In genomic region chr19:17790059-17790780, GRCh38 we compare ENCODE assay signal across 20 cellular contexts. TPM values are rescaled to one million over a fixed set of nuclear protein-coding genes. Genes with fewer than 3 reads are reported as not detected.
DNase-seq lines count a peak whose midpoint lies in the region; ATAC-seq, FAIRE-seq and TF ChIP-seq lines count a peak whose summit lies in the region.
"Had no signal": no experiment of that assay in that cellular context is flagged by ENCODE, and none has a peak within 500 bp of the region (broad histone marks: within the 10 kb centered on the region; RNA-seq: fewer than 3 reads in every experiment).

No MANE protein-coding gene starts in this region.

- no TSS peak for BruUV-seq in GM12878 (replicated peaks; lab: Mats Ljungman, UMichigan)

- no peaks in the 10 kb centered on the region for H4K20me1 ChIP-seq in GM12878 (ENCODE audit: control insufficient read depth, insufficient read depth)

- H3K27ac ChIP-seq in GM12878 (ENCODE audit: control insufficient read depth, insufficient read depth), result no peak overlapping the region
- H3K27ac ChIP-seq: upper lobe of left lung had no signal

- RAD21 ChIA-PET in GM12878 (lab: Charles Lee; ENCODE audit: unreplicated experiment), result interaction anchor here (1.4 kb wide), 1 partner anchor 65 kb away, joined by 7 read pairs; no protein-coding TSS in a partner anchor

- DNase-seq in activated CD4-positive, alpha-beta memory T cell treated with anti-CD3 and anti-CD28 coated beads, Interleukin-2, amount 10 ng/mL, durations not matched to agents 7 days and 5 days, result no peak
- DNase-seq in activated CD4-positive, alpha-beta memory T cell treated with anti-CD3 and anti-CD28 coated beads for 36 hours, result no peak
- DNase-seq in GM12878 (ENCODE audit: low read depth, low spot score) (no peak), renal cortical epithelial cell (ENCODE audit: low read depth) (peak; percentile 37), hippocampal formation (lab: John Stamatoyannopoulos, UW) (no peak), NCI-H345 (lab: John Stamatoyannopoulos, UW) (no peak)
- DNase-seq: anterior cingulate cortex; cerebellar nuclear complex; COR-L47; effector memory CD4-positive, alpha-beta T cell; islet precursor cell; mesendoderm; MG63; NCI-H187; NCI-H446; upper lobe of left lung had no signal

- H3K9me3 Mint-ChIP-seq in activated CD4-positive, alpha-beta memory T cell treated with anti-CD3 and anti-CD28 coated beads, Interleukin-2, amount 10 ng/mL, durations not matched to agents 7 days and 5 days, result no peaks in the 10 kb centered on the region
- H3K9me3 Mint-ChIP-seq in activated CD4-positive, alpha-beta memory T cell treated with anti-CD3 and anti-CD28 coated beads for 36 hours, result no peaks in the 10 kb centered on the region
- H3K9me3 Mint-ChIP-seq in IgD-negative memory B cell, result no peaks in the 10 kb centered on the region
- H3K9me3 Mint-ChIP-seq: activated T-helper 1 cell treated with anti-CD3 and anti-CD28 coated beads, Interleukin-12 subunit alpha, Interleukin-12 subunit beta, Interleukin-2, Interleukin-4 antibody, amounts not matched to agents 30 ng/mL and 10 ng/mL and 1 ng/mL, durations not matched to agents 14 hours and 24 hours and 36 hours had no signal

- no peak overlapping the region for H3K4me3 Mint-ChIP-seq in activated CD4-positive, alpha-beta memory T cell treated with anti-CD3 and anti-CD28 coated beads, Interleukin-2, amount 10 ng/mL, durations not matched to agents 7 days and 5 days
- no peak overlapping the region for H3K4me3 Mint-ChIP-seq in activated CD4-positive, alpha-beta memory T cell treated with anti-CD3 and anti-CD28 coated beads for 36 hours
- H3K4me3 Mint-ChIP-seq in IgD-negative memory B cell, result peak overlapping the region in 1 of 4 donors; percentile 18
- H3K4me3 Mint-ChIP-seq: activated T-helper 1 cell treated with anti-CD3 and anti-CD28 coated beads, Interleukin-12 subunit alpha, Interleukin-12 subunit beta, Interleukin-2, Interleukin-4 antibody, amounts not matched to agents 30 ng/mL and 10 ng/mL and 1 ng/mL, durations not matched to agents 14 hours and 24 hours and 36 hours had no signal

- H3K4me2 ChIP-seq in GM12878 (ENCODE audit: control insufficient read depth, insufficient read depth), result no peak overlapping the region

- no peak for FAIRE-seq in GM12878 (lab: Jason Lieb, UNC)

- TF ChIP-seq RAD21 in GM12878 (IDR thresholded peaks at IDR 0.05; ENCODE audit: insufficient read depth, low read depth, low read length), result no peak

- H3K27me3 Mint-ChIP-seq in activated CD4-positive, alpha-beta memory T cell treated with anti-CD3 and anti-CD28 coated beads, Interleukin-2, amount 10 ng/mL, durations not matched to agents 7 days and 5 days, result peaks cover 13% of the 10 kb centered on the region
- peaks cover 5% of the 10 kb centered on the region for H3K27me3 Mint-ChIP-seq in activated CD4-positive, alpha-beta memory T cell treated with anti-CD3 and anti-CD28 coated beads for 36 hours
- peaks cover 14% of the 10 kb centered on the region for H3K27me3 Mint-ChIP-seq in IgD-negative memory B cell

- no peaks in the 10 kb centered on the region; a peak in 2 of 4 replicates for H3K36me3 ChIP-seq in GM12878 (ENCODE audit: control insufficient read depth in 2 of 2, insufficient read depth in 2 of 2, low read length in 1 of 2)
- H3K36me3 ChIP-seq: MG63, upper lobe of left lung had no signal

- no peaks in the 10 kb centered on the region for H3K79me2 ChIP-seq in GM12878 (ENCODE audit: control insufficient read depth, insufficient read depth, low read length)

- TF ChIP-seq CTCF in GM12878 (IDR thresholded peaks at IDR 0.05 in 2 of 3, conservative IDR thresholded peaks at IDR 0.05 in 1 of 3; ENCODE audit: control insufficient read depth in 2 of 3, extremely low read depth in 1 of 3, insufficient read depth in 1 of 3, low read depth in 3 of 3, low read length in 3 of 3), result no peak

- no peak overlapping the region for H3K4me3 ChIP-seq in GM12878
- H3K4me3 ChIP-seq: MG63, upper lobe of left lung had no signal

- intact Hi-C loops in activated CD4-positive, alpha-beta memory T cell treated with anti-CD3 and anti-CD28 coated beads for 36 hours (cut with micrococcal nuclease), result loop anchor here (5.0 kb wide), 1 partner anchor 142 kb away; the partner anchor contains the start of gene CCDC124
- intact Hi-C loops in GM12878 (cut with micrococcal nuclease; ENCODE audit: unreplicated experiment), result no loop called here

- peak overlapping the region; percentile 44 for H3K27ac Mint-ChIP-seq in activated CD4-positive, alpha-beta memory T cell treated with anti-CD3 and anti-CD28 coated beads, Interleukin-2, amount 10 ng/mL, durations not matched to agents 7 days and 5 days
- no peak overlapping the region for H3K27ac Mint-ChIP-seq in activated CD4-positive, alpha-beta memory T cell treated with anti-CD3 and anti-CD28 coated beads for 36 hours
- H3K27ac Mint-ChIP-seq in IgD-negative memory B cell, result peak overlapping the region in 2 of 3 donors; percentile 53 to 68
- H3K27ac Mint-ChIP-seq: activated T-helper 1 cell treated with anti-CD3 and anti-CD28 coated beads, Interleukin-12 subunit alpha, Interleukin-12 subunit beta, Interleukin-2, Interleukin-4 antibody, amounts not matched to agents 30 ng/mL and 10 ng/mL and 1 ng/mL, durations not matched to agents 14 hours and 24 hours and 36 hours had no signal

- TF ChIP-seq EP300 in GM12878 (IDR thresholded peaks at IDR 0.05; ENCODE audit: borderline replicate concordance in 1 of 2, control insufficient read depth in 1 of 2, low read depth in 2 of 2, low read length in 2 of 2), result no peak

- no peak overlapping the region for H3K9ac ChIP-seq in GM12878 (ENCODE audit: control insufficient read depth, insufficient read depth, low read length)

- POLR2A ChIA-PET in activated CD4-positive, alpha-beta memory T cell treated with anti-CD3 and anti-CD28 coated beads, Interleukin-2, amount 10 ng/mL, durations not matched to agents 7 days and 5 days (lab: Charles Lee), result interaction anchor here (1.1 to 3.1 kb wide), 4 partner anchors 13 to 69 kb away, joined by 3 to 15 read pairs (median 4); partner anchors contain the start of gene RPL18A
- POLR2A ChIA-PET in activated CD4-positive, alpha-beta memory T cell treated with anti-CD3 and anti-CD28 coated beads for 36 hours (lab: Charles Lee), result no interaction called here
- POLR2A ChIA-PET in GM12878 (lab: Charles Lee), result no interaction called here

- in situ Hi-C loops in GM12878 (cut with MboI), result no loop called here

- CTCF ChIA-PET in activated CD4-positive, alpha-beta memory T cell treated with anti-CD3 and anti-CD28 coated beads, Interleukin-2, amount 10 ng/mL, durations not matched to agents 7 days and 5 days (lab: Charles Lee), result interaction anchor here (1.0 to 2.3 kb wide), 6 partner anchors 7 to 142 kb away, joined by 4 to 11 read pairs (median 4); partner anchors contain the start of genes CCDC124 and RPL18A
- CTCF ChIA-PET in activated CD4-positive, alpha-beta memory T cell treated with anti-CD3 and anti-CD28 coated beads for 36 hours (lab: Charles Lee), result interaction anchor here (1.7 to 2.1 kb wide), 2 partner anchors 69 to 72 kb away, joined by 3 to 6 read pairs; partner anchors contain the start of gene RPL18A
- CTCF ChIA-PET in GM12878 (lab: Yijun Ruan, JAX), result interaction anchor here (0.7 to 2.2 kb wide), 3 partner anchors 60 to 70 kb away, joined by 3 to 7 read pairs (median 5); partner anchors contain the start of gene RPL18A

- H2AFZ ChIP-seq in GM12878 (ENCODE audit: control insufficient read depth, low read depth, low read length), result no peak overlapping the region

- peaks cover 1 to 6% of the 10 kb centered on the region in 2 experiments; a peak in 2 of 4 replicates for H3K27me3 ChIP-seq in GM12878 (replicated peaks in 1 of 2; ENCODE audit: control insufficient read depth in 2 of 2, insufficient read depth in 2 of 2, low read length in 1 of 2)

- TF ChIP-seq POLR2A in GM12878 (IDR thresholded peaks at IDR 0.05; ENCODE audit: low read depth, low read length), result no peak

- H3K9me3 ChIP-seq in GM12878 (replicated peaks; ENCODE audit: control insufficient read depth, insufficient read depth, low read length), result no peaks in the 10 kb centered on the region
- H3K9me3 ChIP-seq: MG63, upper lobe of left lung had no signal

- no peaks in the 10 kb centered on the region for H3K4me1 ChIP-seq in GM12878 (ENCODE audit: control insufficient read depth, insufficient read depth, low read length)

- peaks cover 19% of the 10 kb centered on the region for H3K36me3 Mint-ChIP-seq in activated CD4-positive, alpha-beta memory T cell treated with anti-CD3 and anti-CD28 coated beads, Interleukin-2, amount 10 ng/mL, durations not matched to agents 7 days and 5 days (ENCODE audit: low read depth)
- peaks cover 8% of the 10 kb centered on the region for H3K36me3 Mint-ChIP-seq in activated CD4-positive, alpha-beta memory T cell treated with anti-CD3 and anti-CD28 coated beads for 36 hours
- peaks cover 3% of the 10 kb centered on the region for H3K36me3 Mint-ChIP-seq in IgD-negative memory B cell

- SMC1A ChIA-PET in GM12878 (lab: Charles Lee; ENCODE audit: uncharacterized antibody, unreplicated experiment), result interaction anchor here (0.6 to 1.2 kb wide), 2 partner anchors 69 to 97 kb away, joined by 3 to 4 read pairs; partner anchors contain the start of gene RPL18A

- 40% methylated on average over 6 of the region's 6 CpGs for WGBS in GM12878 (ENCODE audit: insufficient coverage, insufficient replicate concordance, low lambda C conversion rate, missing lambda C conversion rate)

- H3K4me1 Mint-ChIP-seq in activated CD4-positive, alpha-beta memory T cell treated with anti-CD3 and anti-CD28 coated beads, Interleukin-2, amount 10 ng/mL, durations not matched to agents 7 days and 5 days, result peaks cover 42% of the 10 kb centered on the region
- peaks cover 23% of the 10 kb centered on the region for H3K4me1 Mint-ChIP-seq in activated CD4-positive, alpha-beta memory T cell treated with anti-CD3 and anti-CD28 coated beads for 36 hours (ENCODE audit: low read depth)
- H3K4me1 Mint-ChIP-seq in IgD-negative memory B cell, result peaks cover 12 to 19% (median 16%) of the 10 kb centered on the region in 3 donors

- peak; percentile 25; the same call in 2 of the 3 replicates for ATAC-seq in GM12878
- no peak for ATAC-seq in HG02642 (IDR thresholded peaks at IDR 0.05; ENCODE audit: poor library complexity, unreplicated experiment)

RNA-seq across cellular contexts. Expression of gene B3GNT3, which starts 4.7 kb away (rescaled TPM):
- total RNA-seq in activated CD4-positive, alpha-beta memory T cell treated with anti-CD3 and anti-CD28 coated beads, Interleukin-2, amount 10 ng/mL, durations not matched to agents 7 days and 5 days, result not detected
- under 1 TPM; 0.26 to 0.34 TPM for total RNA-seq in activated CD4-positive, alpha-beta memory T cell treated with anti-CD3 and anti-CD28 coated beads for 36 hours
- polyA plus RNA-seq in IgD-negative memory B cell, result not detected
- not detected in 2 replicates for total RNA-seq in GM12878 (2013; cell fraction: nucleolus; rRNA removed)
- total RNA-seq in GM12878 (2014; rRNA removed), result 0.22 TPM in 1 of 2 replicates, not detected in the other
- total RNA-seq in GM12878 (2014; rRNA removed; fragmentation: Illumina TruSeq; extraction: Trizol), result not detected in 2 replicates
- total RNA-seq in GM12878 (2021), result 0.08 TPM in 1 of 2 replicates, not detected in the other
- polyA plus RNA-seq in GM12878 (2011; ENCODE audit: low read depth), result not detected
- polyA plus RNA-seq in GM12878 (2011; rRNA removed), result not detected in 2 replicates
- not detected in 2 replicates for polyA plus RNA-seq in GM12878 (2011; cell fraction: cytosol; rRNA removed)
- not detected in 2 replicates for polyA plus RNA-seq in GM12878 (2011; cell fraction: nucleus; rRNA removed)
- polyA plus RNA-seq in GM12878 (2012), result not detected in 2 replicates
- not detected in 2 replicates for polyA plus RNA-seq in GM12878 (2014; fragmentation: Illumina TruSeq; extraction: Trizol)
- polyA plus RNA-seq in GM12878 (2014; fragmentation: Nextera tagmentation; extraction: Ambion mirVana), result not detected
- not detected in 2 replicates for polyA plus RNA-seq in GM12878 (2014; rRNA removed)
- polyA plus RNA-seq in GM12878 (2016; fragmentation: Nextera tagmentation; extraction: Ambion mirVana), result not detected
- not detected in 2 replicates for polyA minus RNA-seq in GM12878 (2011; rRNA and poly(A)+ RNA removed)
- not detected in 2 replicates for polyA minus RNA-seq in GM12878 (2011; cell fraction: cytosol; rRNA and poly(A)+ RNA removed)
- not detected in 2 replicates for polyA minus RNA-seq in GM12878 (2011; cell fraction: nucleus; rRNA and poly(A)+ RNA removed)
- 0.80 and 6.8 TPM in 2 replicates for total RNA-seq in renal cortical epithelial cell
- total RNA-seq: activated T-helper 1 cell treated with anti-CD3 and anti-CD28 coated beads, Interleukin-12 subunit alpha, Interleukin-12 subunit beta, Interleukin-2, Interleukin-4 antibody, amounts not matched to agents 30 ng/mL and 10 ng/mL and 1 ng/mL, durations not matched to agents 14 hours and 24 hours and 36 hours; SK-MEL-5 had no signal

RNA-seq across cellular contexts. Expression of gene INSL3, which starts 31.1 kb away (rescaled TPM):
- total RNA-seq in activated CD4-positive, alpha-beta memory T cell treated with anti-CD3 and anti-CD28 coated beads, Interleukin-2, amount 10 ng/mL, durations not matched to agents 7 days and 5 days, result 1 to 10 TPM; 7.9 to 9.0 TPM
- total RNA-seq in activated CD4-positive, alpha-beta memory T cell treated with anti-CD3 and anti-CD28 coated beads for 36 hours, result 1 to 10 TPM; 6.8 to 8.3 TPM
- polyA plus RNA-seq in IgD-negative memory B cell (1.7 TPM), GM12878 (2011; rRNA removed) (0.16 and 0.29 TPM in 2 replicates), GM12878 (2014; fragmentation: Illumina TruSeq; extraction: Trizol) (0.73 TPM in 1 of 2 replicates, not detected in the other), GM12878 (2014; fragmentation: Nextera tagmentation; extraction: Ambion mirVana) (under 1 TPM; 0.37 to 0.66 TPM), GM12878 (2014; rRNA removed) (0.27 and 1.1 TPM in 2 replicates), GM12878 (2016; fragmentation: Nextera tagmentation; extraction: Ambion mirVana) (1 to 10 TPM in 1 of 2 experiments, under 1 TPM in 1; 0.78 to 1.9 TPM)
- total RNA-seq in GM12878 (2013; cell fraction: nucleolus; rRNA removed), result 1.1 TPM in 1 of 2 replicates, not detected in the other
- total RNA-seq in GM12878 (2014; rRNA removed) (0.93 and 1.2 TPM in 2 replicates), GM12878 (2014; rRNA removed; fragmentation: Illumina TruSeq; extraction: Trizol) (0.32 and 0.36 TPM in 2 replicates), GM12878 (2021) (0.93 and 1.7 TPM in 2 replicates), renal cortical epithelial cell (not detected in 2 replicates)
- 0.92 TPM for polyA plus RNA-seq in GM12878 (2011; ENCODE audit: low read depth)
- polyA plus RNA-seq in GM12878 (2011; cell fraction: cytosol; rRNA removed), result 0.67 and 0.84 TPM in 2 replicates
- polyA plus RNA-seq in GM12878 (2011; cell fraction: nucleus; rRNA removed), result 1.8 and 2.4 TPM in 2 replicates
- polyA plus RNA-seq in GM12878 (2012), result 1.1 and 1.3 TPM in 2 replicates
- polyA minus RNA-seq in GM12878 (2011; rRNA and poly(A)+ RNA removed), result not detected in 2 replicates
- polyA minus RNA-seq in GM12878 (2011; cell fraction: cytosol; rRNA and poly(A)+ RNA removed), result not detected in 2 replicates
- 0.60 and 0.86 TPM in 2 replicates for polyA minus RNA-seq in GM12878 (2011; cell fraction: nucleus; rRNA and poly(A)+ RNA removed)
- total RNA-seq: SK-MEL-5 had no signal

RNA-seq across cellular contexts. Expression of gene FCHO1, which starts 38.9 kb away (rescaled TPM):
- total RNA-seq in activated CD4-positive, alpha-beta memory T cell treated with anti-CD3 and anti-CD28 coated beads, Interleukin-2, amount 10 ng/mL, durations not matched to agents 7 days and 5 days, result 10 to 100 TPM; 64.8 to 76.7 TPM
- 10 to 100 TPM; 54.3 to 54.5 TPM for total RNA-seq in activated CD4-positive, alpha-beta memory T cell treated with anti-CD3 and anti-CD28 coated beads for 36 hours
- polyA plus RNA-seq in IgD-negative memory B cell, result 42.4 TPM
- total RNA-seq in GM12878 (2013; cell fraction: nucleolus; rRNA removed), result 133 and 141 TPM in 2 replicates
- 24.3 and 25.2 TPM in 2 replicates for total RNA-seq in GM12878 (2014; rRNA removed)
- 12.2 and 12.5 TPM in 2 replicates for total RNA-seq in GM12878 (2014; rRNA removed; fragmentation: Illumina TruSeq; extraction: Trizol)
- total RNA-seq in GM12878 (2021), result 36.9 and 45.8 TPM in 2 replicates
- 10.8 TPM for polyA plus RNA-seq in GM12878 (2011; ENCODE audit: low read depth)
- 4.3 and 7.2 TPM in 2 replicates for polyA plus RNA-seq in GM12878 (2011; rRNA removed)
- 8.2 and 10.2 TPM in 2 replicates for polyA plus RNA-seq in GM12878 (2011; cell fraction: cytosol; rRNA removed)
- polyA plus RNA-seq in GM12878 (2011; cell fraction: nucleus; rRNA removed), result 57.4 and 76.4 TPM in 2 replicates
- polyA plus RNA-seq in GM12878 (2012), result 24.4 and 28.1 TPM in 2 replicates
- 6.9 and 11.7 TPM in 2 replicates for polyA plus RNA-seq in GM12878 (2014; fragmentation: Illumina TruSeq; extraction: Trizol)
- under 1 TPM; 0.14 to 0.73 TPM for polyA plus RNA-seq in GM12878 (2014; fragmentation: Nextera tagmentation; extraction: Ambion mirVana)
- polyA plus RNA-seq in GM12878 (2014; rRNA removed), result 19.2 and 22.7 TPM in 2 replicates
- polyA plus RNA-seq in GM12878 (2016; fragmentation: Nextera tagmentation; extraction: Ambion mirVana), result 10 to 100 TPM; 24.4 to 28.4 TPM
- 30.5 and 47.3 TPM in 2 replicates for polyA minus RNA-seq in GM12878 (2011; rRNA and poly(A)+ RNA removed)
- polyA minus RNA-seq in GM12878 (2011; cell fraction: cytosol; rRNA and poly(A)+ RNA removed), result 11.3 and 13.5 TPM in 2 replicates
- polyA minus RNA-seq in GM12878 (2011; cell fraction: nucleus; rRNA and poly(A)+ RNA removed), result 62.5 and 90.0 TPM in 2 replicates
- total RNA-seq in renal cortical epithelial cell, result 0.80 and 3.3 TPM in 2 replicates

RNA-seq across cellular contexts. Expression of gene JAK3, which starts 57.6 kb away (rescaled TPM):
- total RNA-seq in activated CD4-positive, alpha-beta memory T cell treated with anti-CD3 and anti-CD28 coated beads, Interleukin-2, amount 10 ng/mL, durations not matched to agents 7 days and 5 days, result 100 to 1,000 TPM; 233 to 237 TPM
- 100 to 1,000 TPM; 200 to 217 TPM for total RNA-seq in activated CD4-positive, alpha-beta memory T cell treated with anti-CD3 and anti-CD28 coated beads for 36 hours
- polyA plus RNA-seq in IgD-negative memory B cell (56.3 TPM), GM12878 (2011; rRNA removed) (13.1 and 26.9 TPM in 2 replicates), GM12878 (2014; fragmentation: Illumina TruSeq; extraction: Trizol) (9.8 and 13.9 TPM in 2 replicates), GM12878 (2014; fragmentation: Nextera tagmentation; extraction: Ambion mirVana) (10 to 100 TPM in 1 of 2 experiments, 1 to 10 TPM in 1; 7.8 to 37.2 TPM), GM12878 (2014; rRNA removed) (36.8 and 39.1 TPM in 2 replicates), GM12878 (2016; fragmentation: Nextera tagmentation; extraction: Ambion mirVana) (10 to 100 TPM; 34.8 to 35.8 TPM)
- total RNA-seq in GM12878 (2013; cell fraction: nucleolus; rRNA removed), result 132 and 148 TPM in 2 replicates
- total RNA-seq in GM12878 (2014; rRNA removed) (30.7 and 31.8 TPM in 2 replicates), GM12878 (2014; rRNA removed; fragmentation: Illumina TruSeq; extraction: Trizol) (11.5 and 11.6 TPM in 2 replicates), GM12878 (2021) (64.2 and 67.9 TPM in 2 replicates), renal cortical epithelial cell (2.3 and 3.7 TPM in 2 replicates)
- polyA plus RNA-seq in GM12878 (2011; ENCODE audit: low read depth), result 10.1 TPM
- polyA plus RNA-seq in GM12878 (2011; cell fraction: cytosol; rRNA removed), result 32.3 and 35.9 TPM in 2 replicates
- polyA plus RNA-seq in GM12878 (2011; cell fraction: nucleus; rRNA removed), result 125 and 126 TPM in 2 replicates
- polyA plus RNA-seq in GM12878 (2012), result 21.1 and 21.9 TPM in 2 replicates
- 22.9 and 33.8 TPM in 2 replicates for polyA minus RNA-seq in GM12878 (2011; rRNA and poly(A)+ RNA removed)
- polyA minus RNA-seq in GM12878 (2011; cell fraction: cytosol; rRNA and poly(A)+ RNA removed), result 27.3 and 29.0 TPM in 2 replicates
- polyA minus RNA-seq in GM12878 (2011; cell fraction: nucleus; rRNA and poly(A)+ RNA removed), result 35.3 and 49.3 TPM in 2 replicates
